In genomic region chr16:77297996-77298637, GRCh38 we compare ENCODE assay signal across 15 cellular contexts.
A peak's percentile ranks its signal among the peaks of the same experiment; 100 is the strongest.
DNase-seq lines count a peak whose midpoint lies in the region; ATAC-seq and TF ChIP-seq lines count a peak whose summit lies in the region.
"Had no signal": no experiment of that assay in that cellular context is flagged by ENCODE, and none has a peak within 500 bp of the region (broad histone marks: within the 10 kb centered on the region; RNA-seq: fewer than 3 reads in every experiment).

No MANE protein-coding gene starts in this region.

- no peaks in the 10 kb centered on the region for H3K36me3 ChIP-seq in MG63
- no peaks in the 10 kb centered on the region for H3K36me3 ChIP-seq in psoas muscle (ENCODE audit: insufficient read depth in 1 of 2, low read depth in 1 of 2)

- no peaks in the 10 kb centered on the region for H3K9me3 Mint-ChIP-seq in activated CD4-positive, alpha-beta T cell treated with anti-CD3 and anti-CD28 coated beads, Interleukin-2, amount 10 ng/mL, durations not matched to agents 24 days and 14 days
- H3K9me3 Mint-ChIP-seq: nephron progenitor cell; T-helper 2 cell treated with Interferon-gamma antibody and Interleukin-4, amounts not matched to agents 5 μg/mL and 100 μg/mL, for 36 hours had no signal

- no peaks in the 10 kb centered on the region for H3K4me1 ChIP-seq in psoas muscle

- peaks cover 3% of the 10 kb centered on the region for H3K27me3 Mint-ChIP-seq in activated CD4-positive, alpha-beta T cell treated with anti-CD3 and anti-CD28 coated beads, Interleukin-2, amount 10 ng/mL, durations not matched to agents 24 days and 14 days

- H3K27me3 ChIP-seq in MG63 (no peaks in the 10 kb centered on the region), psoas muscle (ENCODE audit: insufficient read depth in 3 of 3, low read length in 2 of 3) (no peaks in the 10 kb centered on the region)

- no peaks in the 10 kb centered on the region for H3K9me3 ChIP-seq in MG63
- H3K9me3 ChIP-seq in psoas muscle = no peaks in the 10 kb centered on the region

- H3K4me3 Mint-ChIP-seq in activated CD4-positive, alpha-beta T cell treated with anti-CD3 and anti-CD28 coated beads, Interleukin-2, amount 10 ng/mL, durations not matched to agents 24 days and 14 days = no peak overlapping the region
- H3K4me3 Mint-ChIP-seq: IgD-negative memory B cell; nephron progenitor cell; T-helper 2 cell treated with Interferon-gamma antibody and Interleukin-4, amounts not matched to agents 5 μg/mL and 100 μg/mL, for 36 hours had no signal

- TF ChIP-seq CTCF in astrocyte of the cerebellum (IDR thresholded peaks at IDR 0.05; ENCODE audit: low read depth, low read length, missing control alignments) (no peak), psoas muscle (IDR thresholded peaks at IDR 0.05) (no peak)

- no peaks in the 10 kb centered on the region for H3K4me1 Mint-ChIP-seq in activated CD4-positive, alpha-beta T cell treated with anti-CD3 and anti-CD28 coated beads, Interleukin-2, amount 10 ng/mL, durations not matched to agents 24 days and 14 days

- no peak for ATAC-seq in psoas muscle

- H3K36me3 Mint-ChIP-seq in activated CD4-positive, alpha-beta T cell treated with anti-CD3 and anti-CD28 coated beads, Interleukin-2, amount 10 ng/mL, durations not matched to agents 24 days and 14 days (ENCODE audit: low read depth) = no peaks in the 10 kb centered on the region
- H3K36me3 Mint-ChIP-seq: IgD-negative memory B cell had no signal

- intact Hi-C loops in activated CD4-positive, alpha-beta T cell treated with anti-CD3 and anti-CD28 coated beads, Interleukin-2, amount 10 ng/mL, durations not matched to agents 24 days and 14 days (cut with micrococcal nuclease) = no loop called here
- intact Hi-C loops in psoas muscle (cut with DNase I) = no loop called here

- 84 to 90% (median 90%) methylated on average over 9 of the region's 9 CpGs for WGBS in psoas muscle, 3 donors

- H3K4me3 ChIP-seq in MG63 (no peak overlapping the region), astrocyte of the cerebellum (ENCODE audit: low read depth, low read length) (no peak overlapping the region), psoas muscle (no peak overlapping the region)

- no peak overlapping the region for H3K27ac Mint-ChIP-seq in activated CD4-positive, alpha-beta T cell treated with anti-CD3 and anti-CD28 coated beads, Interleukin-2, amount 10 ng/mL, durations not matched to agents 24 days and 14 days
- H3K27ac Mint-ChIP-seq: nephron progenitor cell; T-helper 2 cell treated with Interferon-gamma antibody and Interleukin-4, amounts not matched to agents 5 μg/mL and 100 μg/mL, for 36 hours had no signal

- DNase-seq in ACHN (peak; percentile 85), MG63 (peak; percentile 43), astrocyte of the cerebellum (ENCODE audit: low read depth) (peak; percentile 6), kidney tubule cell (ENCODE audit: low spot score) (peak; percentile 91), SKM-1 (lab: John Stamatoyannopoulos, UW; ENCODE audit: unreplicated experiment) (no peak), nucleus accumbens (lab: John Stamatoyannopoulos, UW) (no peak), psoas muscle (no peak)
- DNase-seq in activated CD4-positive, alpha-beta T cell treated with anti-CD3 and anti-CD28 coated beads, Interleukin-2, amount 10 ng/mL, durations not matched to agents 24 days and 14 days = no peak
- DNase-seq: activated CD4-positive, alpha-beta T cell treated with anti-CD3 and anti-CD28 coated beads, Interleukin-2, amount 50 U/mL, for 4 hours; NCI-H69; nephron progenitor cell; RPMI8226; stimulated activated CD4-positive, alpha-beta T cell treated with anti-CD3 and anti-CD28 coated beads, Interleukin-4, amount 100 ng/mL, for 24 hours had no signal

- in situ Hi-C loops in ACHN (cut with HindIII; ENCODE audit: low pct_ligation_motif_present, low pct_unique_long_range_greater_than_20kb, low sequenced_read_pairs) = no loop called here
- in situ Hi-C loops in astrocyte of the cerebellum (cut with HindIII; ENCODE audit: low sequenced_read_pairs) = no loop called here

- no peak overlapping the region for H3K27ac ChIP-seq in psoas muscle

Comparison
In these comparisons a context has a peak if more than half of its experiments do, and no peak if none do; other contexts are left out.
1. DNase-seq: peak in ACHN (single experiment), MG63 (single experiment), astrocyte of the cerebellum (single experiment) and kidney tubule cell (single experiment); none in activated CD4-positive, alpha-beta T cell treated with anti-CD3 and anti-CD28 coated beads, Interleukin-2, amount 10 ng/mL, durations not matched to agents 24 days and 14 days (single experiment), SKM-1 (single experiment), nucleus accumbens (0 of 56) and psoas muscle (0 of 2).